Comparison of ENCODE assay signal across 13 cellular contexts in genomic region chr20:49591217-49591865, GRCh38. TPM values are rescaled to one million over a fixed set of nuclear protein-coding genes. Genes with fewer than 3 reads are reported as not detected.
A peak's percentile ranks its signal among the peaks of the same experiment; 100 is the strongest.
DNase-seq lines count a peak whose midpoint lies in the region; ATAC-seq and TF ChIP-seq lines count a peak whose summit lies in the region.
"Had no signal": no experiment of that assay in that cellular context is flagged by ENCODE, and none has a peak within 500 bp of the region (broad histone marks: within the 10 kb centered on the region; RNA-seq: fewer than 3 reads in every experiment).

No MANE protein-coding gene starts in this region.

- H3K4me3 ChIP-seq in aorta (ENCODE audit: low read length in 2 of 2) (no peak overlapping the region), Caco-2 (ENCODE audit: low read depth, low read length) (no peak overlapping the region)
- H3K4me3 ChIP-seq: GM12878 had no signal

- H3K4me1 Mint-ChIP-seq in chondrocyte (ENCODE audit: low read depth) (peaks cover 88% of the 10 kb centered on the region), T-cell (peaks cover 25 to 64% (median 38%) of the 10 kb centered on the region in 3 donors), Caco-2 (ENCODE audit: low read depth, unreplicated experiment) (peaks cover 31% of the 10 kb centered on the region)

- peaks cover 0 to 4% of the 10 kb centered on the region in 2 donors for H3K4me1 ChIP-seq in aorta (ENCODE audit: control insufficient read depth in 1 of 2, insufficient read depth in 2 of 2, low read length in 2 of 2)
- H3K4me1 ChIP-seq in Caco-2, result peaks cover 26% of the 10 kb centered on the region

- intact Hi-C loops in aorta (cut with DNase I), result loop anchor here in 1 of 2 donors (2.0 kb wide), 1 partner anchor 31 kb away; no protein-coding TSS in a partner anchor
- intact Hi-C loops in Caco-2 (cut with micrococcal nuclease; ENCODE audit: unreplicated experiment), result no loop called here

- TF ChIP-seq CTCF in chondrocyte (IDR thresholded peaks at IDR 0.05) (no peak), Caco-2 (IDR thresholded peaks at IDR 0.05; ENCODE audit: insufficient read depth in 1 of 2, low read depth in 1 of 2, low read length in 1 of 2, severe bottlenecking in 1 of 2, unreplicated experiment in 1 of 2) (no peak)

- H3K9me3 ChIP-seq in aorta (ENCODE audit: control insufficient read depth, low read length) (no peaks in the 10 kb centered on the region), Caco-2 (no peaks in the 10 kb centered on the region)

- H3K36me3 ChIP-seq in aorta (ENCODE audit: control insufficient read depth in 1 of 2, insufficient read depth in 2 of 2, low read length in 1 of 2) (no peaks in the 10 kb centered on the region), Caco-2 (ENCODE audit: control insufficient read depth, insufficient read depth, low read length) (no peaks in the 10 kb centered on the region)

- H3K36me3 Mint-ChIP-seq in chondrocyte (ENCODE audit: low read depth) (no peaks in the 10 kb centered on the region), T-cell (no peaks in the 10 kb centered on the region), Caco-2 (ENCODE audit: insufficient read depth, unreplicated experiment) (no peaks in the 10 kb centered on the region)

- H3K9me3 Mint-ChIP-seq in chondrocyte (ENCODE audit: low read depth) (no peaks in the 10 kb centered on the region), T-cell (no peaks in the 10 kb centered on the region), Caco-2 (ENCODE audit: unreplicated experiment) (no peaks in the 10 kb centered on the region)
- H3K9me3 Mint-ChIP-seq: CD4-positive, alpha-beta T cell had no signal

- H3K4me3 Mint-ChIP-seq in chondrocyte (ENCODE audit: unreplicated experiment), result no peak overlapping the region
- H3K4me3 Mint-ChIP-seq in T-cell, result no peak overlapping the region
- H3K4me3 Mint-ChIP-seq in Caco-2 (ENCODE audit: unreplicated experiment), result no peak overlapping the region
- H3K4me3 Mint-ChIP-seq: CD4-positive, alpha-beta T cell had no signal

- H3K27ac Mint-ChIP-seq in chondrocyte (ENCODE audit: unreplicated experiment), result peak overlapping the region; percentile 86
- peak overlapping the region in 1 of 2 donors; percentile 66 for H3K27ac Mint-ChIP-seq in T-cell
- no peak overlapping the region for H3K27ac Mint-ChIP-seq in Caco-2 (ENCODE audit: unreplicated experiment)
- H3K27ac Mint-ChIP-seq: CD4-positive, alpha-beta T cell had no signal

- CTCF ChIA-PET in T-cell (lab: Charles Lee) (interaction anchor here in 1 of 2 donors (0.6 kb wide), 1 partner anchor 12 kb away, joined by 4 read pairs; no protein-coding TSS in a partner anchor), Caco-2 (lab: Charles Lee) (interaction anchor here (1.0 to 1.2 kb wide), 5 partner anchors 9 to 50 kb away, joined by 3 to 8 read pairs (median 5); no protein-coding TSS in a partner anchor)

- POLR2A ChIA-PET in T-cell (lab: Charles Lee) (no interaction called here), Caco-2 (lab: Charles Lee) (no interaction called here)

- H3K27me3 ChIP-seq in aorta (ENCODE audit: control insufficient read depth in 1 of 2, insufficient read depth in 2 of 2, low read length in 1 of 2) (no peaks in the 10 kb centered on the region), Caco-2 (replicated peaks; ENCODE audit: control insufficient read depth, insufficient read depth, low read length) (no peaks in the 10 kb centered on the region)

- peak; percentile 46 for ATAC-seq in aorta (ENCODE audit: low FRiP score)
- ATAC-seq in T-cell (replicated peaks in 1 of 4), result no peak
- no peak for ATAC-seq in HG03342 (IDR thresholded peaks at IDR 0.05; ENCODE audit: unreplicated experiment)
- ATAC-seq: GM12878 had no signal

- WGBS in aorta, 2 donors, result 45 to 55% methylated on average over 4 of the region's 4 CpGs

- peak overlapping the region; percentile 73 to 84 for H3K27ac ChIP-seq in aorta (ENCODE audit: low read depth in 1 of 2, low read length in 2 of 2)

- no TSS peak for BruUV-seq in Caco-2 (replicated peaks; lab: Mats Ljungman, UMichigan)

- H3K27me3 Mint-ChIP-seq in chondrocyte (ENCODE audit: low read depth) (no peaks in the 10 kb centered on the region), T-cell (peaks cover 2 to 9% of the 10 kb centered on the region in 2 donors), Caco-2 (ENCODE audit: insufficient read depth, unreplicated experiment) (no peaks in the 10 kb centered on the region)

- peak; percentile 52 for DNase-seq in stimulated activated CD4-positive, alpha-beta T cell treated with anti-CD3 and anti-CD28 coated beads, Interleukin-15, amount 100 ng/mL, for 24 hours
- DNase-seq in stimulated activated CD4-positive, alpha-beta T cell treated with anti-CD3 and anti-CD28 coated beads, Interleukin-4, amount 100 ng/mL, for 4 hours, result no peak
- DNase-seq in chondrocyte (ENCODE audit: low spot score) (no peak), mucosa of gallbladder (ENCODE audit: low spot score) (peak; percentile 58), aorta (no peak), T-cell (no peak), Caco-2 (no peak)
- DNase-seq: CD4-positive, alpha-beta T cell; effector memory CD4-positive, alpha-beta T cell; islet precursor cell; NCI-H1048 had no signal

RNA-seq across cellular contexts. Expression of gene PTGIS, which starts 23.4 kb away (rescaled TPM):
- total RNA-seq in chondrocyte, result 88.7 to 165 TPM (median 91.5 TPM) in 3 replicates
- 101 TPM for total RNA-seq in mucosa of gallbladder
- total RNA-seq in aorta, result 100 to 1,000 TPM; 351 to 637 TPM
- polyA plus RNA-seq in aorta, result 100 to 1,000 TPM in 1 of 2 donors, 10 to 100 TPM in 1; 53.6 to 115 TPM
- under 1 TPM in 3 of 5 donors, not detected in 2; 0.22 to 0.46 (median 0.23) TPM for total RNA-seq in T-cell
- 1.9 and 2.7 TPM in 2 replicates for total RNA-seq in Caco-2 (2022)
- total RNA-seq: CD4-positive, alpha-beta T cell had no signal
- polyA plus RNA-seq: GM12878 had no signal

Comparison
In these comparisons a context has a peak if more than half of its experiments do, and no peak if none do; other contexts are left out.
1. DNase-seq: peak in stimulated activated CD4-positive, alpha-beta T cell treated with anti-CD3 and anti-CD28 coated beads, Interleukin-15, amount 100 ng/mL, for 24 hours (single experiment) and mucosa of gallbladder (single experiment); none in stimulated activated CD4-positive, alpha-beta T cell treated with anti-CD3 and anti-CD28 coated beads, Interleukin-4, amount 100 ng/mL, for 4 hours (0 of 2), chondrocyte (single experiment), aorta (0 of 2), T-cell (0 of 34) and Caco-2 (0 of 2).
2. RNA of gene PTGIS, which starts 23.4 kb away (total RNA-seq): 351 to 637 TPM in aorta, 101 TPM in mucosa of gallbladder (single experiment) and 88.7 to 165 TPM in chondrocyte; 1.9 to 2.7 TPM in Caco-2 and 0.22 to 0.46 TPM in T-cell; every median in the first group is over 10 times any median in the second.